1 cellular context compared by ENCODE assay signal in the genomic region with DNA sequence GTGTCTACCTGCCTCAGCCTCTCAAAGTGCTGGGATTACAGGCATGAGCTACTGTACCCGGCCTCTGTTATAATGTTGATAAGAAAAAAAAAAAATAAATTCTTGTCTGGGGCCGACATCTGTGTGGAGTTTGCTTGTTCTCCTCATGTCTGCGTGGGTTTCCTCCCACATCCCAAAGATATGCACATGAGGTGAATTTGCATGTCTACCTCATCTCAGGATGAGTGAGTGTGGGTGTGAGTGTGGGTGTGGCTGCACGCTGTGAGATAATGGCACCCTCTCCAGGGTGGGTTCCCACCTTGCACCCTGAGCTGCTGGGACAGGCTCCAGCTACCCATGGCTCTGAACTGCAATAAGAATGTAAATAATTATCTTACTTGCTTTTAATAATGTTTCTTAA.
TF ChIP-seq lines count a peak whose summit lies in the region.

No MANE protein-coding gene starts in this region.

TF ChIP-seq in WTC11, 78 proteins besides CTCF, POLR2A, EP300 and RAD21 (continued from another document):
- no peak for TF ChIP-seq PRDM15 (CRISPR knock-in tag; IDR thresholded peaks at IDR 0.05)
